22 cellular contexts compared by ENCODE assay signal in the genomic region with DNA sequence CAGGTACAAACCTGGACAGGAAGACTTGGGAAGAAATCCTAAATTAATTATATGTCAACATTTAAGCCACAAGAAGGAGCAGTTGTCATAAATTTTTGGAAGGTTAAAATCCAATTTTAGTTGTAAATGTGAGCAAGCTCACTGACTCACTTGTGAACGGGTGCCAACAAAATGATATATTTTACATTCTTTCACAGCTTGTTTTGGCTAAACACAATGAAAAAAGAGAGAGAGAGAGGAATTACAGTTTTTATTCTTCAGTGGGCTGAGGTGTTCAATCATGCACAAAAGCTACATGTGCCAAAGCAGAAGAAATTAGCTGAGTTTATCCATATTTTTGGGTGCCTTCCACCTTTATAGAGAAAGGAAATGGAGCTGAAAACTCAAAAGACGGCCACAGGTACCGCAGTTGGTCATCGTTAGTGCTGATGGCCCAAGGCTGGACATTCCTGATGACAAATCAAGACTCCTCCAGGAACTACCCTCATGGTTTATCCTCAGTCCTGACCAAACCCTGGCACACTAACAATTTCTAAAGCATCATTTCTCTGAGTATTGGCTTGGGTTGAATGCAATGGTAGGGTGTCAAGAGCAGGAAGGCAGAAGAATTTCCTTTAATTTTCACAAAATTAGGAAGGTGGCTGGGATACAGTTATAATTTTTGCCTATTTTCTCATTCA. TPM values are rescaled to one million over a fixed set of nuclear protein-coding genes. Genes with fewer than 3 reads are reported as not detected.
A peak's percentile ranks its signal among the peaks of the same experiment; 100 is the strongest.
DNase-seq lines count a peak whose midpoint lies in the region; ATAC-seq, FAIRE-seq and TF ChIP-seq lines count a peak whose summit lies in the region.
"Had no signal": no experiment of that assay in that cellular context is flagged by ENCODE, and none has a peak within 500 bp of the region (broad histone marks: within the 10 kb centered on the region; RNA-seq: fewer than 3 reads in every experiment).

No MANE protein-coding gene starts in this region.

- TF ChIP-seq CTCF in osteoblast (IDR thresholded peaks at IDR 0.05; ENCODE audit: extremely low read depth, low read depth, low read length) = no peak

- no peak for FAIRE-seq in RCC 7860 (lab: Jason Lieb, UNC)
- FAIRE-seq: H1, urothelium cell line had no signal

- peaks cover 4% of the 10 kb centered on the region for H3K27me3 ChIP-seq in osteoblast (ENCODE audit: insufficient read depth, low read length)
- H3K27me3 ChIP-seq: BLaER1, ovary had no signal

- H3K79me2 ChIP-seq in osteoblast (ENCODE audit: insufficient read depth, low read length) = no peaks in the 10 kb centered on the region

- ATAC-seq in HG03439 (IDR thresholded peaks at IDR 0.05; ENCODE audit: unreplicated experiment) (no peak), HG02798 (IDR thresholded peaks at IDR 0.05; ENCODE audit: poor library complexity, unreplicated experiment) (no peak), HG03139 (IDR thresholded peaks at IDR 0.05; ENCODE audit: unreplicated experiment) (no peak)
- ATAC-seq: heart right ventricle, mucosa of descending colon had no signal

- H3K27ac ChIP-seq in epithelial cell of prostate (peak overlapping the region; percentile 25), osteoblast (ENCODE audit: low read depth, low read length) (no peak overlapping the region)
- H3K27ac ChIP-seq: BLaER1, heart right ventricle, ovary had no signal

- peak overlapping the region; percentile 74 for H3K4me2 ChIP-seq in osteoblast (ENCODE audit: insufficient read depth, low read length)
- H3K4me2 ChIP-seq: BLaER1 had no signal

- H4K20me1 ChIP-seq in osteoblast (ENCODE audit: insufficient read depth, low read length) = no peaks in the 10 kb centered on the region
- H4K20me1 ChIP-seq: BLaER1 had no signal

- no peaks in the 10 kb centered on the region for H3K36me3 ChIP-seq in osteoblast (ENCODE audit: insufficient read depth, low read length)
- H3K36me3 ChIP-seq: BLaER1, heart right ventricle, ovary had no signal

- no peaks in the 10 kb centered on the region for H3K9me3 ChIP-seq in osteoblast (ENCODE audit: low read depth, low read length)
- H3K9me3 ChIP-seq: BLaER1, mucosa of descending colon, ovary had no signal

- H3K4me3 ChIP-seq in osteoblast (ENCODE audit: insufficient read depth, low read length) = no peak overlapping the region
- H3K4me3 ChIP-seq: BLaER1, heart right ventricle, mucosa of descending colon, ovary had no signal

- DNase-seq in GM03348 (ENCODE audit: low spot score) (peak; percentile 69), RCC 7860 (ENCODE audit: low spot score) (peak; percentile 61), epithelial cell of prostate (ENCODE audit: low read depth, low spot score) (no peak), osteoblast (ENCODE audit: insufficient read length, low spot score, missing footprints) (peak; percentile 90), NOMO-1 treated with DMSO at 0.1 percent for 48 hours (lab: John Stamatoyannopoulos, UW; ENCODE audit: unreplicated experiment) (no peak)
- DNase-seq: activated B cell treated with CpG ODN at 0.5 μM for 24 hours; activated naive CD4-positive, alpha-beta T cell treated with Interleukin-2 at 50 U/mL for 16 hours; central memory CD4-positive, alpha-beta T cell; heart right ventricle; left cardiac atrium; mucosa of descending colon; NCI-H1417; NCI-H510A; stimulated activated naive CD4-positive, alpha-beta T cell treated with Interleukin-2 at 50 U/mL for 16 hours; T-helper 1 cell had no signal

- peaks cover 23% of the 10 kb centered on the region for H3K4me1 ChIP-seq in osteoblast (ENCODE audit: insufficient read depth, low read length)
- H3K4me1 ChIP-seq: heart right ventricle had no signal

- no peak overlapping the region for H2AFZ ChIP-seq in osteoblast (ENCODE audit: low read length)

RNA-seq across cellular contexts. Expression of gene WNT5A, which starts 37.6 kb away (rescaled TPM):
- total RNA-seq in osteoblast = 116 and 145 TPM in 2 replicates
- total RNA-seq: activated B cell treated with CpG ODN at 0.5 μM for 24 hours had no signal

Comparison
In these comparisons a context has a peak if more than half of its experiments do, and no peak if none do; other contexts are left out.
1. DNase-seq: peak in GM03348 (single experiment), RCC 7860 (single experiment) and osteoblast (single experiment); none in epithelial cell of prostate (single experiment) and NOMO-1 treated with DMSO at 0.1 percent for 48 hours (single experiment).